Comparison of ENCODE assay signal across 23 cellular contexts in the genomic region with DNA sequence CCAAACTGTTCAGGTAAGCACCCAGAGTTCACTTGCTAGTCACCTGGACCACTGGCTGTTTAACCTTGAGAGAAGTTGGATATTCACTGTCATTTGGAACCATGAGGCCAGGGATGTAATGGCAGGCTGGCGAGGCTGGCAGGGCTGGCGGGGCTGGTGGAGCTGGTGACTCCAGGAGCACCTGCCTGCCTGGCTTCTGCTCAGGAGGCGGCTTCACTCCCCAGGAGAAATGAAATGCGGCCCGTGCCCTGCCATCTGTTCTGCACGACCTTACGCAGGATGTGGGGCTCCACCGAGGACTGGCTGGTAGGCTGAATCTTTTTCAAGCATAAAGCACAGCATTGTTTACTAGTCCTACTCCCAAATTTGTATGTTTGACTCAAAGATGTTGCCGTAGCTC. TPM values are rescaled to one million over a fixed set of nuclear protein-coding genes. Genes with fewer than 3 reads are reported as not detected.
"Had no signal": no experiment of that assay in that cellular context is flagged by ENCODE, and none has a peak within 500 bp of the region (broad histone marks: within the 10 kb centered on the region; RNA-seq: fewer than 3 reads in every experiment).

No MANE protein-coding gene starts in this region.

- H3K27me3 Mint-ChIP-seq: effector memory CD8-positive, alpha-beta T cell; stimulated activated naive B cell treated with anti-CD40 and anti-IgM and Interleukin-4, amounts not matched to agents 10 μg/mL and 1 μg/mL and 100 μg/mL, for 72 hours; stimulated activated naive CD8-positive, alpha-beta T cell treated with anti-CD3 and anti-CD28 coated beads, Interleukin-15, amount 100 ng/mL, for 72 hours had no signal

- H3K4me1 Mint-ChIP-seq: natural killer cell; stimulated activated naive B cell treated with anti-CD40 and anti-IgM and Interleukin-4, amounts not matched to agents 10 μg/mL and 1 μg/mL and 100 μg/mL, for 72 hours; stimulated activated naive CD8-positive, alpha-beta T cell treated with anti-CD3 and anti-CD28 coated beads, Interleukin-15, amount 100 ng/mL, for 72 hours had no signal

- DNase-seq: cortex of kidney; effector memory CD8-positive, alpha-beta T cell; erythroblast; esophagus squamous epithelium; foreskin melanocyte; glutamatergic neuron; heart right ventricle; hippocampal formation; left cardiac atrium; left ventricle myocardium inferior; mammary epithelial cell; natural killer cell; pancreas; retina; small intestine; stimulated activated CD4-positive, alpha-beta T cell treated with anti-CD3 and anti-CD28 coated beads, Interleukin-15, amount 100 ng/mL, for 24 hours; stimulated activated CD4-positive, alpha-beta T cell treated with anti-CD3 and anti-CD28 coated beads, Interleukin-2, amount 100 ng/mL, for 48 hours; stimulated activated naive B cell treated with anti-CD40 and anti-IgM and Interleukin-4, amounts not matched to agents 10 μg/mL and 1 μg/mL and 100 μg/mL, for 72 hours; stimulated activated naive CD8-positive, alpha-beta T cell treated with anti-CD3 and anti-CD28 coated beads, Interleukin-15, amount 100 ng/mL, for 72 hours; transverse colon; upper lobe of right lung; uterus had no signal

- H3K4me3 Mint-ChIP-seq: effector memory CD8-positive, alpha-beta T cell; natural killer cell; stimulated activated naive B cell treated with anti-CD40 and anti-IgM and Interleukin-4, amounts not matched to agents 10 μg/mL and 1 μg/mL and 100 μg/mL, for 72 hours; stimulated activated naive CD8-positive, alpha-beta T cell treated with anti-CD3 and anti-CD28 coated beads, Interleukin-15, amount 100 ng/mL, for 72 hours had no signal

- H3K27ac Mint-ChIP-seq: effector memory CD8-positive, alpha-beta T cell; natural killer cell; stimulated activated naive B cell treated with anti-CD40 and anti-IgM and Interleukin-4, amounts not matched to agents 10 μg/mL and 1 μg/mL and 100 μg/mL, for 72 hours had no signal

- ATAC-seq: effector memory CD8-positive, alpha-beta T cell; heart right ventricle; left cardiac atrium; natural killer cell; pancreas; right lobe of liver; stimulated activated naive B cell treated with anti-CD40 and anti-IgM and Interleukin-4, amounts not matched to agents 10 μg/mL and 1 μg/mL and 100 μg/mL, for 72 hours; stimulated activated naive CD8-positive, alpha-beta T cell treated with anti-CD3 and anti-CD28 coated beads, Interleukin-15, amount 100 ng/mL, for 72 hours; upper lobe of right lung had no signal

- H3K9me3 Mint-ChIP-seq: effector memory CD8-positive, alpha-beta T cell; natural killer cell; stimulated activated naive B cell treated with anti-CD40 and anti-IgM and Interleukin-4, amounts not matched to agents 10 μg/mL and 1 μg/mL and 100 μg/mL, for 72 hours; stimulated activated naive CD8-positive, alpha-beta T cell treated with anti-CD3 and anti-CD28 coated beads, Interleukin-15, amount 100 ng/mL, for 72 hours had no signal

RNA-seq across cellular contexts. Expression of gene MX2, which starts 41.5 kb away (rescaled TPM):
- total RNA-seq: mammary epithelial cell had no signal
